In the genomic region with DNA sequence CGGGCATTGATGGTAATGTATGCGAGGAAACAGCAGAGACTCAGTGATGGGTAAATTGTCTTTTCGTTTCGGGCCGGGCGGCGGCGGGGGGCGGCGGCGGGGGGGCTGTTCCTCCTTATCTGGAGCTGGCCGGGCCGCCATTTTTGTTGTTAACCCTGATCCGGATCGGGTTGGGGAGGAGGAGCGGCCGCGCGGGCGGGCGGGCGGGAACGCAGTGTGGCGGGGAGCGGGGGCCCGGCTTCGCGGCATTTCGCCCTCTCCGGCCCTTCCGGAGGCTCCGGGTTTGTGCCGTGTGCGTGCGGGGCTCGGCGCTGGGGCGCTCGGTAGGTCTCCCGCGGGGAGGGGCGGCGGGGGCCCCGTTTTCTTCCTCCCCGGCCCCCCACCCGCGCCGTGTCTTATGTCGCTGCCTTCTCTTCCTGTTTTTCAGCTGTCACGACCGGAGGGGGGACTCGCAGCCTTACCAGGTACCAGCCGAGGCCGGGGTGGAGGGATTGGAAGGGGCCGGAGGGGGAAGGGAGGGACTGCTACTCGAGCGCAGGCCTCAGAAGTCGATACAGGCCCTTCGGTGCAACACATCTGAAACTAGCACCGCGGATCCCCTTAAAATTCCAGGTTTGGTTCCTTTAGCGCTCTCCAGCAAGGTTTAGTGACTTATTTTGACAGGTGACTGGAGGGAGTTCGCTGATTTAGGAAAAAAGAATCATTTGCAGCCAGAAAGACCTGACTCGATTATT, we compare ENCODE assay signal across 8 cellular contexts. TPM values are rescaled to one million over a fixed set of nuclear protein-coding genes. Genes with fewer than 3 reads are reported as not detected.
DNase-seq lines count a peak whose midpoint lies in the region; ATAC-seq and TF ChIP-seq lines count a peak whose summit lies in the region.

No MANE protein-coding gene starts in this region.

- H3K4me1 ChIP-seq in OCI-LY3 (ENCODE audit: low read length), result peaks cover 17% of the 10 kb centered on the region

- H3K9me3 ChIP-seq in OCI-LY3 (ENCODE audit: insufficient read depth, low read length), result no peaks in the 10 kb centered on the region

- H3K27ac ChIP-seq in OCI-LY3 (ENCODE audit: low read length), result peak overlapping the region; percentile 92

- no peaks in the 10 kb centered on the region for H3K27me3 ChIP-seq in OCI-LY3 (ENCODE audit: low read depth, low read length)

- no peak overlapping the region for H2AFZ ChIP-seq in OCI-LY3 (ENCODE audit: low read depth, low read length)

- peaks cover 18% of the 10 kb centered on the region for H4K20me1 ChIP-seq in OCI-LY3 (ENCODE audit: insufficient read depth, low read length)

- TF ChIP-seq CTCF in GM12864 (IDR thresholded peaks at IDR 0.05; ENCODE audit: low read depth, low read length, missing control alignments) (no peak), OCI-LY3 (IDR thresholded peaks at IDR 0.05; ENCODE audit: low read depth, low read length) (no peak), fibroblast of mammary gland (conservative IDR thresholded peaks at IDR 0.05; ENCODE audit: control insufficient read depth, insufficient read depth, low read depth, low read length) (no peak)

- H3K27ac Mint-ChIP-seq in activated T-helper 17 cell treated with anti-CD3 and anti-CD28 coated beads, Interleukin-2, amount 50 U/mL, for 72 hours, result peak overlapping the region; percentile 96
- peak overlapping the region; percentile 97 to 99 for H3K27ac Mint-ChIP-seq in natural killer cell treated with Interleukin-12 subunit alpha and Interleukin-12 subunit beta and Interleukin-15 and Interleukin-18, amount 100 ng/mL, for 72 hours
- peak overlapping the region; percentile 100 for H3K27ac Mint-ChIP-seq in stimulated activated naive B cell treated with anti-CD40 and anti-IgM and Interleukin-4, amounts not matched to agents 10 μg/mL and 1 μg/mL and 100 μg/mL, for 72 hours

- peak overlapping the region; percentile 94 for H3K4me2 ChIP-seq in OCI-LY3 (ENCODE audit: low read length)

- H3K4me3 ChIP-seq in GM12864 (ENCODE audit: low read depth, low read length) (peak overlapping the region; percentile 58), OCI-LY3 (ENCODE audit: low read length) (peak overlapping the region; percentile 100), fibroblast of mammary gland (ENCODE audit: control insufficient read depth, low read depth, low read length) (peak overlapping the region; percentile 91)

- H3K79me2 ChIP-seq in OCI-LY3 (ENCODE audit: low read length), result peaks cover 83% of the 10 kb centered on the region

- DNase-seq in GM12864 (ENCODE audit: low read depth) (no peak), fibroblast of mammary gland (ENCODE audit: low read depth) (peak; percentile 34), GOT3 (lab: John Stamatoyannopoulos, UW) (no peak)
- DNase-seq in natural killer cell treated with Interleukin-12 subunit alpha and Interleukin-12 subunit beta and Interleukin-15 and Interleukin-18, amount 100 ng/mL, for 72 hours (ENCODE audit: low spot score), result peak; percentile 71
- peak; percentile 31 for DNase-seq in stimulated activated naive B cell treated with anti-CD40 and anti-IgM and Interleukin-4, amounts not matched to agents 10 μg/mL and 1 μg/mL and 100 μg/mL, for 72 hours

- no peaks in the 10 kb centered on the region for H3K9me3 Mint-ChIP-seq in activated T-helper 17 cell treated with anti-CD3 and anti-CD28 coated beads, Interleukin-2, amount 50 U/mL, for 72 hours
- H3K9me3 Mint-ChIP-seq in natural killer cell treated with Interleukin-12 subunit alpha and Interleukin-12 subunit beta and Interleukin-15 and Interleukin-18, amount 100 ng/mL, for 72 hours, result no peaks in the 10 kb centered on the region
- no peaks in the 10 kb centered on the region for H3K9me3 Mint-ChIP-seq in stimulated activated naive B cell treated with anti-CD40 and anti-IgM and Interleukin-4, amounts not matched to agents 10 μg/mL and 1 μg/mL and 100 μg/mL, for 72 hours

- peak overlapping the region; percentile 94 for H3K4me3 Mint-ChIP-seq in activated T-helper 17 cell treated with anti-CD3 and anti-CD28 coated beads, Interleukin-2, amount 50 U/mL, for 72 hours
- H3K4me3 Mint-ChIP-seq in natural killer cell treated with Interleukin-12 subunit alpha and Interleukin-12 subunit beta and Interleukin-15 and Interleukin-18, amount 100 ng/mL, for 72 hours, result peak overlapping the region; percentile 98
- peak overlapping the region; percentile 100 for H3K4me3 Mint-ChIP-seq in stimulated activated naive B cell treated with anti-CD40 and anti-IgM and Interleukin-4, amounts not matched to agents 10 μg/mL and 1 μg/mL and 100 μg/mL, for 72 hours

- peak overlapping the region; percentile 99 for H3K9ac ChIP-seq in OCI-LY3 (ENCODE audit: low read length)

- H3K36me3 ChIP-seq in OCI-LY3 (replicated peaks; ENCODE audit: low read depth, low read length), result peaks cover 58% of the 10 kb centered on the region

- ATAC-seq in HG02852 (IDR thresholded peaks at IDR 0.05; ENCODE audit: unreplicated experiment), result peak; percentile 20
- peak; percentile 29 for ATAC-seq in activated T-helper 17 cell treated with anti-CD3 and anti-CD28 coated beads, Interleukin-2, amount 50 U/mL, for 72 hours (replicated peaks)
- ATAC-seq in natural killer cell treated with Interleukin-12 subunit alpha and Interleukin-12 subunit beta and Interleukin-15 and Interleukin-18, amount 100 ng/mL, for 72 hours, result peak; percentile 25 to 45
- peak; percentile 31 to 32 for ATAC-seq in stimulated activated naive B cell treated with anti-CD40 and anti-IgM and Interleukin-4, amounts not matched to agents 10 μg/mL and 1 μg/mL and 100 μg/mL, for 72 hours (replicated peaks)

- no peaks in the 10 kb centered on the region for H3K27me3 Mint-ChIP-seq in activated T-helper 17 cell treated with anti-CD3 and anti-CD28 coated beads, Interleukin-2, amount 50 U/mL, for 72 hours
- H3K27me3 Mint-ChIP-seq in natural killer cell treated with Interleukin-12 subunit alpha and Interleukin-12 subunit beta and Interleukin-15 and Interleukin-18, amount 100 ng/mL, for 72 hours, result no peaks in the 10 kb centered on the region
- H3K27me3 Mint-ChIP-seq in stimulated activated naive B cell treated with anti-CD40 and anti-IgM and Interleukin-4, amounts not matched to agents 10 μg/mL and 1 μg/mL and 100 μg/mL, for 72 hours, result no peaks in the 10 kb centered on the region

- H3K36me3 Mint-ChIP-seq in activated T-helper 17 cell treated with anti-CD3 and anti-CD28 coated beads, Interleukin-2, amount 50 U/mL, for 72 hours (ENCODE audit: low read depth), result peaks cover 77% of the 10 kb centered on the region
- H3K36me3 Mint-ChIP-seq in natural killer cell treated with Interleukin-12 subunit alpha and Interleukin-12 subunit beta and Interleukin-15 and Interleukin-18, amount 100 ng/mL, for 72 hours, result peaks cover 44% of the 10 kb centered on the region
- H3K36me3 Mint-ChIP-seq in stimulated activated naive B cell treated with anti-CD40 and anti-IgM and Interleukin-4, amounts not matched to agents 10 μg/mL and 1 μg/mL and 100 μg/mL, for 72 hours, result peaks cover 44 to 66% of the 10 kb centered on the region in 2 donors

- H3K4me1 Mint-ChIP-seq in activated T-helper 17 cell treated with anti-CD3 and anti-CD28 coated beads, Interleukin-2, amount 50 U/mL, for 72 hours, result peaks cover 40% of the 10 kb centered on the region
- peaks cover 51 to 67% of the 10 kb centered on the region in 2 donors for H3K4me1 Mint-ChIP-seq in natural killer cell treated with Interleukin-12 subunit alpha and Interleukin-12 subunit beta and Interleukin-15 and Interleukin-18, amount 100 ng/mL, for 72 hours (ENCODE audit: low read depth in 2 of 2)
- H3K4me1 Mint-ChIP-seq in stimulated activated naive B cell treated with anti-CD40 and anti-IgM and Interleukin-4, amounts not matched to agents 10 μg/mL and 1 μg/mL and 100 μg/mL, for 72 hours, result peaks cover 31 to 55% of the 10 kb centered on the region in 2 donors

RNA-seq across cellular contexts. Expression of a gene that starts 0.8 kb away (rescaled TPM):
- 100 to 1,000 TPM; 119 to 123 TPM for total RNA-seq in activated T-helper 17 cell treated with anti-CD3 and anti-CD28 coated beads, Interleukin-2, amount 50 U/mL, for 72 hours
- total RNA-seq in natural killer cell treated with Interleukin-12 subunit alpha and Interleukin-12 subunit beta and Interleukin-15 and Interleukin-18, amount 100 ng/mL, for 72 hours, result 100 to 1,000 TPM; 136 to 146 TPM

Comparison
In these comparisons a context has a peak if more than half of its experiments do, and no peak if none do; other contexts are left out.
1. DNase-seq: peak in fibroblast of mammary gland (single experiment), natural killer cell treated with Interleukin-12 subunit alpha and Interleukin-12 subunit beta and Interleukin-15 and Interleukin-18, amount 100 ng/mL, for 72 hours (single experiment) and stimulated activated naive B cell treated with anti-CD40 and anti-IgM and Interleukin-4, amounts not matched to agents 10 μg/mL and 1 μg/mL and 100 μg/mL, for 72 hours (single experiment); none in GM12864 (single experiment) and GOT3 (single experiment).
2. Peak in every context shown above with its lines, with median percentiles within 50 percentile points of each other: H3K4me3 ChIP-seq, ATAC-seq, H3K27ac Mint-ChIP-seq and H3K4me3 Mint-ChIP-seq.